ENCODE assay signal across 35 cellular contexts in the genomic region with DNA sequence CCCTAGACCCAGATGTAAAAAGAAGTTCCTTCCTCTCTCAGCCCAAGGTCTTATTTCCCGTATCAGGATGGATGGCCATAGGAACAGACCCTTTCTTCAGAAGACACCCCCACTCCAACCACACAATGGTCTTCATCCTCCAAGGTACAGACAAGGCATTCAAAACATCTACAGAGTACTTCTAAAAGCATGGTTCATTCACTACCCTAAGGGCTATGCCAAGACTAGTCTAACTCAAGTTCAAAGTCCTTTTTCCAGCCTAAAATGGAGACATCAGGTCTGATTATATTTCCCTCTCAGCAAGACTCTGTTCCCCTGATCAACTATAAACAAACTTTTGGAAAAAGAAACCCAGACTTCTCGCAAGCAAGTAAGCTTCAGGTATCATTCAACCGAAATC.
"Had no signal": no experiment of that assay in that cellular context is flagged by ENCODE, and none has a peak within 500 bp of the region (broad histone marks: within the 10 kb centered on the region; RNA-seq: fewer than 3 reads in every experiment).

No MANE protein-coding gene starts in this region.

- H3K27ac ChIP-seq: adrenal gland, body of pancreas, brain microvascular endothelial cell, breast epithelium, VCaP had no signal

- H3K9me3 Mint-ChIP-seq: activated CD4-positive, alpha-beta memory T cell treated with anti-CD3 and anti-CD28 coated beads for 36 hours; activated CD8-positive, alpha-beta T cell treated with anti-CD3 and anti-CD28 coated beads for 36 hours; activated naive CD4-positive, alpha-beta T cell treated with anti-CD3 and anti-CD28 coated beads for 36 hours; activated naive CD4-positive, alpha-beta T cell treated with anti-CD3 and anti-CD28 coated beads, Interleukin-2, amount 50 U/mL, for 72 hours; activated naive CD8-positive, alpha-beta T cell treated with anti-CD3 and anti-CD28 coated beads for 36 hours; activated T-cell treated with anti-CD3 and anti-CD28 coated beads, Interleukin-2, amount 50 U/mL, for 4 hours; activated T-cell treated with anti-CD3 and anti-CD28 coated beads, Interleukin-2, amount 50 U/mL, for 72 hours; activated T-helper 1 cell treated with anti-CD3 and anti-CD28 coated beads, Interleukin-12 subunit alpha, Interleukin-12 subunit beta, Interleukin-2, Interleukin-4 antibody, amounts not matched to agents 30 ng/mL and 10 ng/mL and 1 ng/mL, durations not matched to agents 14 hours and 24 hours and 36 hours; activated T-helper 17 cell treated with anti-CD3 and anti-CD28 coated beads, Interleukin-2, amount 50 U/mL, for 72 hours; T-helper 1 cell treated with Interleukin-12 subunit alpha and Interleukin-12 subunit beta and Interleukin-4 antibody, amounts not matched to agents 30 μg/mL and 1 μg/mL, for 36 hours; T-helper 2 cell treated with Interferon-gamma antibody and Interleukin-4, amounts not matched to agents 5 μg/mL and 100 μg/mL, for 36 hours had no signal

- DNase-seq: activated B cell treated with CpG ODN at 0.5 μM for 24 hours; activated CD4-positive, alpha-beta memory T cell treated with anti-CD3 and anti-CD28 coated beads for 36 hours; activated CD4-positive, alpha-beta T cell treated with anti-CD3 and anti-CD28 coated beads for 4 hours; activated CD4-positive, alpha-beta T cell treated with anti-CD3 and anti-CD28 coated beads, Interleukin-2, amount 10 ng/mL, durations not matched to agents 24 days and 14 days; activated CD4-positive, alpha-beta T cell treated with anti-CD3 and anti-CD28 coated beads, Interleukin-2, amount 50 U/mL, for 1 hour; activated CD4-positive, alpha-beta T cell treated with anti-CD3 and anti-CD28 coated beads, Interleukin-2, amount 50 U/mL, for 4 hours; activated CD4-positive, CD25-positive, alpha-beta regulatory T cell treated with anti-CD3 and anti-CD28 coated beads, Interleukin-2, amount 50 U/mL, for 72 hours; activated CD8-positive, alpha-beta memory T cell treated with anti-CD3 and anti-CD28 coated beads, Interleukin-2, amount 50 U/mL, for 4 hours; activated CD8-positive, alpha-beta T cell treated with anti-CD3 and anti-CD28 coated beads for 36 hours; activated effector memory CD4-positive, alpha-beta T cell treated with anti-CD3 and anti-CD28 coated beads, Interleukin-2, amount 50 U/mL, for 16 hours; activated gamma-delta T cell treated with Interleukin-2 at 50 U/mL for 16 hours; activated naive CD4-positive, alpha-beta T cell; activated naive CD4-positive, alpha-beta T cell treated with anti-CD3 and anti-CD28 coated beads for 36 hours; activated naive CD4-positive, alpha-beta T cell treated with anti-CD3 and anti-CD28 coated beads, Interleukin-2, amount 50 U/mL, for 16 hours; activated naive CD8-positive, alpha-beta T cell treated with anti-CD3 and anti-CD28 coated beads for 36 hours; activated T-cell treated with anti-CD3 and anti-CD28 coated beads for 4 hours; activated T-cell treated with anti-CD3 and anti-CD28 coated beads, Interleukin-2, amount 50 U/mL, for 1 hour; activated T-cell treated with anti-CD3 and anti-CD28 coated beads, Interleukin-2, amount 50 U/mL, for 4 hours; activated T-cell treated with anti-CD3 and anti-CD28 coated beads, Interleukin-2, amount 50 U/mL, for 72 hours; adrenal gland; amniotic stem cell; aorta; body of pancreas; brain microvascular endothelial cell; central memory CD4-positive, alpha-beta T cell; T-helper 1 cell; T-helper 2 cell; T-helper 9 cell had no signal

- H3K27me3 ChIP-seq: adrenal gland, body of pancreas, brain microvascular endothelial cell, breast epithelium had no signal

- H3K4me1 ChIP-seq: body of pancreas, breast epithelium had no signal

- H3K36me3 ChIP-seq: adrenal gland, brain microvascular endothelial cell, breast epithelium had no signal

- H3K4me3 Mint-ChIP-seq: activated B cell treated with CpG ODN at 0.5 μM for 24 hours; activated CD4-positive, alpha-beta memory T cell treated with anti-CD3 and anti-CD28 coated beads for 36 hours; activated CD4-positive, alpha-beta T cell treated with anti-CD3 and anti-CD28 coated beads, Interleukin-2, amount 10 ng/mL, durations not matched to agents 24 days and 14 days; activated CD8-positive, alpha-beta T cell treated with anti-CD3 and anti-CD28 coated beads for 36 hours; activated naive CD4-positive, alpha-beta T cell treated with anti-CD3 and anti-CD28 coated beads for 36 hours; activated naive CD8-positive, alpha-beta T cell treated with anti-CD3 and anti-CD28 coated beads for 36 hours; activated T-cell treated with anti-CD3 and anti-CD28 coated beads, Interleukin-2, amount 50 U/mL, for 4 hours; activated T-cell treated with anti-CD3 and anti-CD28 coated beads, Interleukin-2, amount 50 U/mL, for 72 hours; activated T-helper 1 cell treated with anti-CD3 and anti-CD28 coated beads, Interleukin-12 subunit alpha, Interleukin-12 subunit beta, Interleukin-2, Interleukin-4 antibody, amounts not matched to agents 30 ng/mL and 10 ng/mL and 1 ng/mL, durations not matched to agents 14 hours and 24 hours and 36 hours; activated T-helper 17 cell treated with anti-CD3 and anti-CD28 coated beads, Interleukin-2, amount 50 U/mL, for 72 hours; T-helper 1 cell treated with Interleukin-12 subunit alpha and Interleukin-12 subunit beta and Interleukin-4 antibody, amounts not matched to agents 30 μg/mL and 1 μg/mL, for 36 hours; T-helper 2 cell treated with Interferon-gamma antibody and Interleukin-4, amounts not matched to agents 5 μg/mL and 100 μg/mL, for 36 hours had no signal

- H3K4me3 ChIP-seq: adrenal gland, body of pancreas, breast epithelium had no signal

- H3K27ac Mint-ChIP-seq: activated B cell treated with CpG ODN at 0.5 μM for 24 hours; activated CD4-positive, alpha-beta memory T cell treated with anti-CD3 and anti-CD28 coated beads for 36 hours; activated CD4-positive, alpha-beta T cell treated with anti-CD3 and anti-CD28 coated beads, Interleukin-2, amount 10 ng/mL, durations not matched to agents 24 days and 14 days; activated CD8-positive, alpha-beta T cell treated with anti-CD3 and anti-CD28 coated beads for 36 hours; activated naive CD4-positive, alpha-beta T cell treated with anti-CD3 and anti-CD28 coated beads for 36 hours; activated naive CD4-positive, alpha-beta T cell treated with anti-CD3 and anti-CD28 coated beads, Interleukin-2, amount 50 U/mL, for 72 hours; activated naive CD8-positive, alpha-beta T cell treated with anti-CD3 and anti-CD28 coated beads for 36 hours; activated T-cell treated with anti-CD3 and anti-CD28 coated beads, Interleukin-2, amount 50 U/mL, for 72 hours; activated T-helper 1 cell treated with anti-CD3 and anti-CD28 coated beads, Interleukin-12 subunit alpha, Interleukin-12 subunit beta, Interleukin-2, Interleukin-4 antibody, amounts not matched to agents 30 ng/mL and 10 ng/mL and 1 ng/mL, durations not matched to agents 14 hours and 24 hours and 36 hours; activated T-helper 17 cell treated with anti-CD3 and anti-CD28 coated beads, Interleukin-2, amount 50 U/mL, for 72 hours; T-helper 1 cell treated with Interleukin-12 subunit alpha and Interleukin-12 subunit beta and Interleukin-4 antibody, amounts not matched to agents 30 μg/mL and 1 μg/mL, for 36 hours; T-helper 2 cell treated with Interferon-gamma antibody and Interleukin-4, amounts not matched to agents 5 μg/mL and 100 μg/mL, for 36 hours had no signal

- ATAC-seq: activated CD8-positive, alpha-beta T cell treated with anti-CD3 and anti-CD28 coated beads for 36 hours; activated naive CD4-positive, alpha-beta T cell treated with anti-CD3 and anti-CD28 coated beads, Interleukin-2, amount 50 U/mL, for 72 hours; activated T-cell treated with anti-CD3 and anti-CD28 coated beads, Interleukin-2, amount 50 U/mL, for 4 hours; activated T-cell treated with anti-CD3 and anti-CD28 coated beads, Interleukin-2, amount 50 U/mL, for 72 hours; activated T-helper 17 cell treated with anti-CD3 and anti-CD28 coated beads, Interleukin-2, amount 50 U/mL, for 72 hours; body of pancreas had no signal

- H3K36me3 Mint-ChIP-seq: activated CD4-positive, alpha-beta memory T cell treated with anti-CD3 and anti-CD28 coated beads for 36 hours; activated naive CD4-positive, alpha-beta T cell treated with anti-CD3 and anti-CD28 coated beads, Interleukin-2, amount 50 U/mL, for 72 hours; activated naive CD8-positive, alpha-beta T cell treated with anti-CD3 and anti-CD28 coated beads for 36 hours had no signal

- H3K4me1 Mint-ChIP-seq: activated T-helper 17 cell treated with anti-CD3 and anti-CD28 coated beads, Interleukin-2, amount 50 U/mL, for 72 hours had no signal

- H3K9me3 ChIP-seq: adrenal gland, body of pancreas, breast epithelium had no signal
